ENCODE assay signal across 15 cellular contexts in the genomic region with DNA sequence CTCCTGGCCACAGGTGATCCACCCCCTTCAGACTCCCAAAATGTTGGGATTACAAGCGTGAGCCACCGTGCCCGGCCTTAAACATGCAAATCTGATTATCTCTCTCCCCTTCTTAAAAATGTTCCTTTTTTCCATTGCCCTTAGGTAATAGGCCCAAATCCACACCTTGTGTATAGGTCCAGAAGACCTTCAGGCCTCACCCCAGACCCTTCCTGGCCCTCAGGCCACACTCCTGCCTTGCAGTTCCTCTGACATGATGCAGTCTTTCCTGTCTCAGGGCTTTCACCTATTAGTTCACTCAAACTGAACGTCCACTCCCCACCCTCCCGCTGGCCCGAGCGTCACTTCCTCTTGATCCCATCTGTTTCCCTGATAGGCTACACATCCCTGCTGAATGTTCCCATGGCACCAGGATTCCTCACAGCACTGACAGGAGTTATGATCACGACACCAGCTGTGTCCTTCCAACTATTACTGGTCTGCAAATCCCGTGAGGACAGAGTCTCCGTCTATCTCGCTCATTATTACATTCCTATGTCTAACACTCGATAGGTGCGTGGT. TPM values are rescaled to one million over a fixed set of nuclear protein-coding genes. Genes with fewer than 3 reads are reported as not detected.
DNase-seq lines count a peak whose midpoint lies in the region; TF ChIP-seq lines count a peak whose summit lies in the region.
"Had no signal": no experiment of that assay in that cellular context is flagged by ENCODE, and none has a peak within 500 bp of the region (broad histone marks: within the 10 kb centered on the region; RNA-seq: fewer than 3 reads in every experiment).

No MANE protein-coding gene starts in this region.

- no peaks in the 10 kb centered on the region for H3K9me3 ChIP-seq in OCI-LY3 (ENCODE audit: insufficient read depth, low read length)
- no peaks in the 10 kb centered on the region for H3K9me3 ChIP-seq in CD4-positive, alpha-beta memory T cell (ENCODE audit: control insufficient read depth in 1 of 2, low read length in 2 of 2)
- H3K9me3 ChIP-seq: BE2C had no signal

- H3K4me3 Mint-ChIP-seq in CD4-positive, alpha-beta memory T cell: no peak overlapping the region
- H3K4me3 Mint-ChIP-seq: CD8-positive, alpha-beta T cell had no signal

- H3K4me3 ChIP-seq in OCI-LY3 (ENCODE audit: low read length): no peak overlapping the region
- H3K4me3 ChIP-seq in CD4-positive, alpha-beta memory T cell (ENCODE audit: low read length in 2 of 2): no peak overlapping the region

- H3K27me3 ChIP-seq in OCI-LY3 (ENCODE audit: low read depth, low read length): peaks cover 25% of the 10 kb centered on the region
- H3K27me3 ChIP-seq in CD4-positive, alpha-beta memory T cell (ENCODE audit: insufficient read depth, low read length): no peaks in the 10 kb centered on the region
- H3K27me3 ChIP-seq: BE2C had no signal

- H3K27ac Mint-ChIP-seq in CD4-positive, alpha-beta memory T cell: no peak overlapping the region
- H3K27ac Mint-ChIP-seq: CD8-positive, alpha-beta T cell had no signal

- no peaks in the 10 kb centered on the region for H3K9me3 Mint-ChIP-seq in CD4-positive, alpha-beta memory T cell
- H3K9me3 Mint-ChIP-seq: CD8-positive, alpha-beta T cell had no signal

- peaks cover 5 to 10% of the 10 kb centered on the region in 2 donors for H3K27me3 Mint-ChIP-seq in CD4-positive, alpha-beta memory T cell

- no peaks in the 10 kb centered on the region for H3K36me3 ChIP-seq in OCI-LY3 (replicated peaks; ENCODE audit: low read depth, low read length)
- H3K36me3 ChIP-seq in CD4-positive, alpha-beta memory T cell (ENCODE audit: insufficient read depth, low read length): no peaks in the 10 kb centered on the region
- H3K36me3 ChIP-seq: BE2C had no signal

- H3K4me2 ChIP-seq in OCI-LY3 (ENCODE audit: low read length): peak overlapping the region; percentile 57; the same call in 1 of the 2 replicates

- no peaks in the 10 kb centered on the region for H3K36me3 Mint-ChIP-seq in CD4-positive, alpha-beta memory T cell
- H3K36me3 Mint-ChIP-seq: CD8-positive, alpha-beta T cell had no signal

- DNase-seq in dermis blood vessel endothelial cell (peak; percentile 9), left kidney (ENCODE audit: low read depth, low spot score) (peak; percentile 53), retina (peak; percentile 44), NCI-H2227 (lab: John Stamatoyannopoulos, UW; ENCODE audit: unreplicated experiment) (no peak), substantia nigra (lab: John Stamatoyannopoulos, UW) (no peak)
- DNase-seq in CD4-positive, alpha-beta memory T cell: no peak
- DNase-seq: BE2C; CD8-positive, alpha-beta T cell; H7; Kasumi-1; NCI-H1417; NCI-H2029 treated with DMSO at 0.1 percent for 48 hours; NCI-H510A treated with DMSO at 0.1 percent for 48 hours; PC-3 had no signal

- TF ChIP-seq CTCF in OCI-LY3 (IDR thresholded peaks at IDR 0.05; ENCODE audit: low read depth, low read length): no peak

- no peak overlapping the region for H3K9ac ChIP-seq in OCI-LY3 (ENCODE audit: low read length)

- H2AFZ ChIP-seq in OCI-LY3 (ENCODE audit: low read depth, low read length): no peak overlapping the region

- peaks cover 9% of the 10 kb centered on the region for H3K4me1 ChIP-seq in OCI-LY3 (ENCODE audit: low read length)
- H3K4me1 ChIP-seq in CD4-positive, alpha-beta memory T cell (ENCODE audit: insufficient read depth, low read length): no peaks in the 10 kb centered on the region
- H3K4me1 ChIP-seq: BE2C had no signal

- peaks cover 0 to 4% (median 4%) of the 10 kb centered on the region in 4 donors for H3K4me1 Mint-ChIP-seq in CD4-positive, alpha-beta memory T cell

- POLR2A ChIA-PET in CD4-positive, alpha-beta memory T cell (lab: Charles Lee; ENCODE audit: partially characterized antibody): no interaction called here

- CTCF ChIA-PET in CD4-positive, alpha-beta memory T cell (lab: Charles Lee; ENCODE audit: partially characterized antibody): no interaction called here

- intact Hi-C loops in CD4-positive, alpha-beta memory T cell (cut with micrococcal nuclease): no loop called here

- H3K79me2 ChIP-seq in OCI-LY3 (ENCODE audit: low read length): no peaks in the 10 kb centered on the region

- no peaks in the 10 kb centered on the region for H4K20me1 ChIP-seq in OCI-LY3 (ENCODE audit: insufficient read depth, low read length)

- H3K27ac ChIP-seq in OCI-LY3 (ENCODE audit: low read length): no peak overlapping the region
- H3K27ac ChIP-seq in substantia nigra (ENCODE audit: low read depth, low read length, poor library complexity, severe bottlenecking): no peak overlapping the region
- no peak overlapping the region for H3K27ac ChIP-seq in CD4-positive, alpha-beta memory T cell (ENCODE audit: low read depth, low read length)

RNA-seq across cellular contexts. Expression of gene DENND2A, which starts 46.4 kb away (rescaled TPM):
- 0.14 and 1.0 TPM in 2 replicates for total RNA-seq in dermis blood vessel endothelial cell
- total RNA-seq in CD4-positive, alpha-beta memory T cell: not detected
- not detected for polyA plus RNA-seq in CD4-positive, alpha-beta memory T cell

Comparison
In these comparisons a context has a peak if more than half of its experiments do, and no peak if none do; other contexts are left out.
1. DNase-seq: peak in dermis blood vessel endothelial cell (single experiment), left kidney (single experiment) and retina (single experiment); none in NCI-H2227 (single experiment), substantia nigra (0 of 49) and CD4-positive, alpha-beta memory T cell (0 of 5).